In genomic region chr1:222373831-222374603, GRCh38 we compare ENCODE assay signal across 19 cellular contexts.
DNase-seq lines count a peak whose midpoint lies in the region; ATAC-seq and TF ChIP-seq lines count a peak whose summit lies in the region.
"Had no signal": no experiment of that assay in that cellular context is flagged by ENCODE, and none has a peak within 500 bp of the region (broad histone marks: within the 10 kb centered on the region; RNA-seq: fewer than 3 reads in every experiment).

No MANE protein-coding gene starts in this region.

- no peaks in the 10 kb centered on the region for H3K9me3 Mint-ChIP-seq in activated naive CD8-positive, alpha-beta T cell treated with anti-CD3 and anti-CD28 coated beads, Interleukin-2, amount 50 U/mL, for 24 hours
- H3K9me3 Mint-ChIP-seq in activated naive CD8-positive, alpha-beta T cell treated with anti-CD3 and anti-CD28 coated beads for 36 hours, result no peaks in the 10 kb centered on the region
- H3K9me3 Mint-ChIP-seq in stimulated activated naive B cell treated with anti-CD40 and anti-IgM and Interleukin-4, amounts not matched to agents 10 μg/mL and 1 μg/mL and 100 μg/mL, for 72 hours, result peaks cover 0 to 1% of the 10 kb centered on the region in 2 donors
- H3K9me3 Mint-ChIP-seq in activated T-helper 2 cell treated with anti-CD3 and anti-CD28 coated beads, Interferon-gamma antibody, Interleukin-2, Interleukin-4, amounts not matched to agents 10 μg/mL and 5 μg/mL and 100 μg/mL, durations not matched to agents 14 hours and 24 hours and 36 hours, result no peaks in the 10 kb centered on the region

- H3K27ac Mint-ChIP-seq in activated naive CD8-positive, alpha-beta T cell treated with anti-CD3 and anti-CD28 coated beads, Interleukin-2, amount 50 U/mL, for 24 hours, result no peak overlapping the region
- no peak overlapping the region for H3K27ac Mint-ChIP-seq in activated naive CD8-positive, alpha-beta T cell treated with anti-CD3 and anti-CD28 coated beads for 36 hours
- no peak overlapping the region for H3K27ac Mint-ChIP-seq in stimulated activated naive B cell treated with anti-CD40 and anti-IgM and Interleukin-4, amounts not matched to agents 10 μg/mL and 1 μg/mL and 100 μg/mL, for 72 hours
- H3K27ac Mint-ChIP-seq in activated T-helper 2 cell treated with anti-CD3 and anti-CD28 coated beads, Interferon-gamma antibody, Interleukin-2, Interleukin-4, amounts not matched to agents 10 μg/mL and 5 μg/mL and 100 μg/mL, durations not matched to agents 14 hours and 24 hours and 36 hours, result no peak overlapping the region

- no peaks in the 10 kb centered on the region for H3K79me1 ChIP-seq in mesenchymal stem cell (replicated peaks; ENCODE audit: low read length, poor library complexity, severe bottlenecking)

- H3K9me3 ChIP-seq in mesenchymal stem cell (ENCODE audit: control insufficient read depth, low read length), result no peaks in the 10 kb centered on the region
- no peaks in the 10 kb centered on the region for H3K9me3 ChIP-seq in sigmoid colon
- H3K9me3 ChIP-seq: BLaER1, SJCRH30 had no signal

- no peak for TF ChIP-seq POLR2A in sigmoid colon (IDR thresholded peaks at IDR 0.05)

- TF ChIP-seq EP300 in sigmoid colon (IDR thresholded peaks at IDR 0.05), result no peak

- peak overlapping the region; percentile 3 to 78 for H2BK12ac ChIP-seq in mesenchymal stem cell (ENCODE audit: low read length in 2 of 2)

- intact Hi-C loops in activated T-helper 2 cell treated with anti-CD3 and anti-CD28 coated beads, Interferon-gamma antibody, Interleukin-2, Interleukin-4, amounts not matched to agents 10 μg/mL and 5 μg/mL and 100 μg/mL, durations not matched to agents 14 hours and 24 hours and 36 hours (cut with micrococcal nuclease), result no loop called here
- intact Hi-C loops in sigmoid colon (cut with DNase I), result no loop called here

- H3K27me3 Mint-ChIP-seq in activated naive CD8-positive, alpha-beta T cell treated with anti-CD3 and anti-CD28 coated beads, Interleukin-2, amount 50 U/mL, for 24 hours, result no peaks in the 10 kb centered on the region
- H3K27me3 Mint-ChIP-seq in activated naive CD8-positive, alpha-beta T cell treated with anti-CD3 and anti-CD28 coated beads for 36 hours, result no peaks in the 10 kb centered on the region
- peaks cover 10 to 22% of the 10 kb centered on the region in 2 donors for H3K27me3 Mint-ChIP-seq in stimulated activated naive B cell treated with anti-CD40 and anti-IgM and Interleukin-4, amounts not matched to agents 10 μg/mL and 1 μg/mL and 100 μg/mL, for 72 hours
- no peaks in the 10 kb centered on the region for H3K27me3 Mint-ChIP-seq in activated T-helper 2 cell treated with anti-CD3 and anti-CD28 coated beads, Interferon-gamma antibody, Interleukin-2, Interleukin-4, amounts not matched to agents 10 μg/mL and 5 μg/mL and 100 μg/mL, durations not matched to agents 14 hours and 24 hours and 36 hours (ENCODE audit: low read depth)

- no peak for DNase-seq in activated naive CD8-positive, alpha-beta T cell treated with anti-CD3 and anti-CD28 coated beads, Interleukin-2, amount 50 U/mL, for 24 hours
- no peak for DNase-seq in activated naive CD8-positive, alpha-beta T cell treated with anti-CD3 and anti-CD28 coated beads for 36 hours
- peak; percentile 29 for DNase-seq in RPMI7951 (ENCODE audit: low read depth)
- peak; percentile 57 for DNase-seq in mesenchymal stem cell
- no peak for DNase-seq in stimulated activated naive B cell treated with anti-CD40 and anti-IgM and Interleukin-4, amounts not matched to agents 10 μg/mL and 1 μg/mL and 100 μg/mL, for 72 hours
- DNase-seq in activated T-helper 2 cell treated with anti-CD3 and anti-CD28 coated beads, Interferon-gamma antibody, Interleukin-2, Interleukin-4, amounts not matched to agents 10 μg/mL and 5 μg/mL and 100 μg/mL, durations not matched to agents 14 hours and 24 hours and 36 hours (ENCODE audit: low spot score), result no peak
- no peak for DNase-seq in sigmoid colon
- DNase-seq: DMS 273 treated with DMSO at 0.1 percent for 48 hours, H7, NCI-H1436, NCI-H2029, NCI-H2171, NCI-H446 treated with DMSO at 0.1 percent for 48 hours, NCI-H82, PC-3, SJCRH30 had no signal

- no peak overlapping the region for H2AK5ac ChIP-seq in mesenchymal stem cell (ENCODE audit: low read length, severe bottlenecking)

- H3K4me1 ChIP-seq in mesenchymal stem cell (ENCODE audit: control insufficient read depth, insufficient read depth, low read depth, low read length) (peaks cover 14% of the 10 kb centered on the region), sigmoid colon (no peaks in the 10 kb centered on the region)
- H3K4me1 ChIP-seq: BLaER1 had no signal

- ATAC-seq in activated naive CD8-positive, alpha-beta T cell treated with anti-CD3 and anti-CD28 coated beads, Interleukin-2, amount 50 U/mL, for 24 hours, result peak; percentile 31
- ATAC-seq in stimulated activated naive B cell treated with anti-CD40 and anti-IgM and Interleukin-4, amounts not matched to agents 10 μg/mL and 1 μg/mL and 100 μg/mL, for 72 hours (replicated peaks), result peak; percentile 57 to 68
- ATAC-seq in HG03175 (IDR thresholded peaks at IDR 0.05; ENCODE audit: unreplicated experiment), result no peak
- ATAC-seq: K562, PC-3 had no signal

- H2BK120ac ChIP-seq in mesenchymal stem cell (ENCODE audit: low read depth, low read length), result no peak overlapping the region

- no peak overlapping the region for H3K4me3 Mint-ChIP-seq in activated naive CD8-positive, alpha-beta T cell treated with anti-CD3 and anti-CD28 coated beads, Interleukin-2, amount 50 U/mL, for 24 hours
- no peak overlapping the region for H3K4me3 Mint-ChIP-seq in activated naive CD8-positive, alpha-beta T cell treated with anti-CD3 and anti-CD28 coated beads for 36 hours
- H3K4me3 Mint-ChIP-seq in stimulated activated naive B cell treated with anti-CD40 and anti-IgM and Interleukin-4, amounts not matched to agents 10 μg/mL and 1 μg/mL and 100 μg/mL, for 72 hours, result no peak overlapping the region
- H3K4me3 Mint-ChIP-seq in activated T-helper 2 cell treated with anti-CD3 and anti-CD28 coated beads, Interferon-gamma antibody, Interleukin-2, Interleukin-4, amounts not matched to agents 10 μg/mL and 5 μg/mL and 100 μg/mL, durations not matched to agents 14 hours and 24 hours and 36 hours (ENCODE audit: low read depth), result no peak overlapping the region

- H4K91ac ChIP-seq in mesenchymal stem cell (ENCODE audit: low read length), result peak overlapping the region; percentile 90

- H3K4me3 ChIP-seq in mesenchymal stem cell (ENCODE audit: insufficient read depth in 1 of 2, low read depth in 1 of 2, low read length in 2 of 2), result no peak overlapping the region
- no peak overlapping the region for H3K4me3 ChIP-seq in sigmoid colon
- H3K4me3 ChIP-seq: BLaER1, K562, SJCRH30 had no signal

- H3K36me3 Mint-ChIP-seq in activated naive CD8-positive, alpha-beta T cell treated with anti-CD3 and anti-CD28 coated beads, Interleukin-2, amount 50 U/mL, for 24 hours (ENCODE audit: low read depth), result no peaks in the 10 kb centered on the region
- no peaks in the 10 kb centered on the region for H3K36me3 Mint-ChIP-seq in activated naive CD8-positive, alpha-beta T cell treated with anti-CD3 and anti-CD28 coated beads for 36 hours
- no peaks in the 10 kb centered on the region for H3K36me3 Mint-ChIP-seq in stimulated activated naive B cell treated with anti-CD40 and anti-IgM and Interleukin-4, amounts not matched to agents 10 μg/mL and 1 μg/mL and 100 μg/mL, for 72 hours
- no peaks in the 10 kb centered on the region for H3K36me3 Mint-ChIP-seq in activated T-helper 2 cell treated with anti-CD3 and anti-CD28 coated beads, Interferon-gamma antibody, Interleukin-2, Interleukin-4, amounts not matched to agents 10 μg/mL and 5 μg/mL and 100 μg/mL, durations not matched to agents 14 hours and 24 hours and 36 hours (ENCODE audit: low read depth)

- H3K23ac ChIP-seq in mesenchymal stem cell (ENCODE audit: low read length in 2 of 2), result no peak overlapping the region

- peak overlapping the region; percentile 92 for H4K8ac ChIP-seq in mesenchymal stem cell (ENCODE audit: low read length)

- H3K4ac ChIP-seq in mesenchymal stem cell (ENCODE audit: low read depth in 1 of 2, low read length in 2 of 2), result no peak overlapping the region

- no peak for TF ChIP-seq CTCF in sigmoid colon (IDR thresholded peaks at IDR 0.05)

- H2AFZ ChIP-seq in mesenchymal stem cell (ENCODE audit: low read depth, low read length), result no peak overlapping the region

- no peak overlapping the region for H3K14ac ChIP-seq in mesenchymal stem cell (ENCODE audit: low read length in 2 of 2)

- whole genome bisulfite sequencing in mesenchymal stem cell, result 40% methylated on average over 6 of the region's 7 CpGs
- WGBS in sigmoid colon, 2 donors, result 51 to 62% methylated on average over 7 of the region's 7 CpGs

- peak overlapping the region; percentile 5 to 80 for H3K18ac ChIP-seq in mesenchymal stem cell (ENCODE audit: low read depth in 1 of 2, low read length in 2 of 2)

- H3K27ac ChIP-seq in mesenchymal stem cell (ENCODE audit: low read length, poor library complexity, severe bottlenecking) (no peak overlapping the region), sigmoid colon (no peak overlapping the region)
- H3K27ac ChIP-seq: BLaER1, SJCRH30 had no signal

- H3K4me2 ChIP-seq in mesenchymal stem cell (ENCODE audit: low read length, poor library complexity, severe bottlenecking), result no peak overlapping the region
- H3K4me2 ChIP-seq: BLaER1 had no signal

- peak overlapping the region; percentile 33 for H2BK15ac ChIP-seq in mesenchymal stem cell (ENCODE audit: low read depth, poor library complexity, severe bottlenecking)

- no peaks in the 10 kb centered on the region for H3K36me3 ChIP-seq in mesenchymal stem cell (ENCODE audit: control insufficient read depth in 1 of 2, insufficient read depth in 2 of 2, low read depth in 1 of 2, low read length in 2 of 2)
- no peaks in the 10 kb centered on the region for H3K36me3 ChIP-seq in sigmoid colon
- H3K36me3 ChIP-seq: BLaER1, SJCRH30 had no signal

- H2BK5ac ChIP-seq in mesenchymal stem cell (ENCODE audit: low read depth, low read length, poor library complexity, severe bottlenecking), result no peak overlapping the region

- H3K27me3 ChIP-seq in mesenchymal stem cell (ENCODE audit: control insufficient read depth in 1 of 2, insufficient read depth in 1 of 2, low read length in 2 of 2) (no peaks in the 10 kb centered on the region), sigmoid colon (no peaks in the 10 kb centered on the region)
- H3K27me3 ChIP-seq: BLaER1, SJCRH30 had no signal

- peaks cover 11% of the 10 kb centered on the region for H3K4me1 Mint-ChIP-seq in activated naive CD8-positive, alpha-beta T cell treated with anti-CD3 and anti-CD28 coated beads, Interleukin-2, amount 50 U/mL, for 24 hours
- H3K4me1 Mint-ChIP-seq in activated naive CD8-positive, alpha-beta T cell treated with anti-CD3 and anti-CD28 coated beads for 36 hours, result peaks cover 2% of the 10 kb centered on the region
- H3K4me1 Mint-ChIP-seq in stimulated activated naive B cell treated with anti-CD40 and anti-IgM and Interleukin-4, amounts not matched to agents 10 μg/mL and 1 μg/mL and 100 μg/mL, for 72 hours, result peaks cover 0 to 11% of the 10 kb centered on the region in 2 donors
- H3K4me1 Mint-ChIP-seq in activated T-helper 2 cell treated with anti-CD3 and anti-CD28 coated beads, Interferon-gamma antibody, Interleukin-2, Interleukin-4, amounts not matched to agents 10 μg/mL and 5 μg/mL and 100 μg/mL, durations not matched to agents 14 hours and 24 hours and 36 hours (ENCODE audit: low read depth), result no peaks in the 10 kb centered on the region

- no peak overlapping the region for H3K9ac ChIP-seq in mesenchymal stem cell (ENCODE audit: low read length)
- H3K9ac ChIP-seq: BLaER1 had no signal

Comparison
In these comparisons a context has a peak if more than half of its experiments do, and no peak if none do; other contexts are left out.
1. DNase-seq: peak in RPMI7951 (single experiment) and mesenchymal stem cell (single experiment); none in activated naive CD8-positive, alpha-beta T cell treated with anti-CD3 and anti-CD28 coated beads, Interleukin-2, amount 50 U/mL, for 24 hours (single experiment), activated naive CD8-positive, alpha-beta T cell treated with anti-CD3 and anti-CD28 coated beads for 36 hours (single experiment), stimulated activated naive B cell treated with anti-CD40 and anti-IgM and Interleukin-4, amounts not matched to agents 10 μg/mL and 1 μg/mL and 100 μg/mL, for 72 hours (single experiment), activated T-helper 2 cell treated with anti-CD3 and anti-CD28 coated beads, Interferon-gamma antibody, Interleukin-2, Interleukin-4, amounts not matched to agents 10 μg/mL and 5 μg/mL and 100 μg/mL, durations not matched to agents 14 hours and 24 hours and 36 hours (single experiment) and sigmoid colon (single experiment).